ENCODE assay signal across 8 cellular contexts in genomic region chr5:107669543-107670027, GRCh38. TPM values are rescaled to one million over a fixed set of nuclear protein-coding genes. Genes with fewer than 3 reads are reported as not detected.
DNase-seq lines count a peak whose midpoint lies in the region; ATAC-seq and TF ChIP-seq lines count a peak whose summit lies in the region.

No MANE protein-coding gene starts in this region.

- H3K27me3 Mint-ChIP-seq in effector memory CD8-positive, alpha-beta T cell = peaks cover 43 to 67% of the 10 kb centered on the region in 2 donors

- H3K36me3 ChIP-seq in mesendoderm (ENCODE audit: control insufficient read depth, insufficient read depth, low read length) (no peaks in the 10 kb centered on the region), upper lobe of left lung (no peaks in the 10 kb centered on the region)

- H3K4me1 Mint-ChIP-seq in effector memory CD8-positive, alpha-beta T cell (ENCODE audit: low read depth in 2 of 2) = peaks cover 28 to 30% of the 10 kb centered on the region in 2 donors

- H3K36me3 Mint-ChIP-seq in effector memory CD8-positive, alpha-beta T cell (ENCODE audit: insufficient read depth) = peaks cover 15% of the 10 kb centered on the region

- no peak for TF ChIP-seq POLR2A in upper lobe of left lung (IDR thresholded peaks at IDR 0.05)

- H2BK120ac ChIP-seq in mesendoderm (ENCODE audit: low read depth, low read length) = no peak overlapping the region

- peak overlapping the region; percentile 46 for H3K18ac ChIP-seq in mesendoderm (ENCODE audit: low read length)

- H3K79me2 ChIP-seq in mesendoderm (ENCODE audit: control insufficient read depth, insufficient read depth, low read length) = peaks cover 30% of the 10 kb centered on the region

- H4K5ac ChIP-seq in mesendoderm (ENCODE audit: low read length) = no peak overlapping the region

- no peak for TF ChIP-seq CTCF in upper lobe of left lung (IDR thresholded peaks at IDR 0.05)

- H3K4ac ChIP-seq in mesendoderm (ENCODE audit: low read depth, low read length) = peak overlapping the region; percentile 92

- H3K27ac Mint-ChIP-seq in effector memory CD8-positive, alpha-beta T cell = no peak overlapping the region

- H3K4me2 ChIP-seq in mesendoderm (ENCODE audit: low read length) = peak overlapping the region; percentile 69

- DNase-seq in activated CD8-positive, alpha-beta memory T cell treated with anti-CD3 and anti-CD28 coated beads, Interleukin-2, amount 50 U/mL, for 48 hours = peak; percentile 57
- DNase-seq in activated CD8-positive, alpha-beta memory T cell treated with anti-CD3 and anti-CD28 coated beads for 24 hours = no peak
- DNase-seq in RPMI8226 (peak; percentile 17), mesendoderm (peak; percentile 73), upper lobe of left lung (peak; percentile 27 to 85), UCSD-AML1 (lab: John Stamatoyannopoulos, UW; ENCODE audit: unreplicated experiment) (no peak)
- DNase-seq in effector memory CD8-positive, alpha-beta T cell = no peak

- peak overlapping the region; percentile 77 to 78 for H3K4me3 Mint-ChIP-seq in effector memory CD8-positive, alpha-beta T cell

- no CpG with 5 or more reads among the region's 39 CpGs for WGBS in mesendoderm (ENCODE audit: extremely low coverage, insufficient coverage, low lambda C conversion rate)
- WGBS in upper lobe of left lung, 2 donors = 2 to 3% methylated on average over 29 to 30 of the region's 39 CpGs

- TF ChIP-seq EP300 in upper lobe of left lung (IDR thresholded peaks at IDR 0.05) = no peak

- H3K27me3 ChIP-seq in mesendoderm (ENCODE audit: insufficient read depth, low read length, poor library complexity) (no peaks in the 10 kb centered on the region), upper lobe of left lung (peaks cover 0 to 29% (median 13%) of the 10 kb centered on the region in 4 donors)

- peak overlapping the region; percentile 87 for H3K9ac ChIP-seq in mesendoderm (ENCODE audit: low read length)

- H3K4me1 ChIP-seq in mesendoderm (ENCODE audit: control insufficient read depth, low read depth, low read length) (no peaks in the 10 kb centered on the region), upper lobe of left lung (peaks cover 32 to 50% (median 37%) of the 10 kb centered on the region in 4 donors)

- H3K79me1 ChIP-seq in mesendoderm (ENCODE audit: low read length) = no peaks in the 10 kb centered on the region

- no peaks in the 10 kb centered on the region for H3K9me3 ChIP-seq in upper lobe of left lung

- H2BK15ac ChIP-seq in mesendoderm (replicated peaks; ENCODE audit: low read depth) = no peak overlapping the region

- no peak for ATAC-seq in effector memory CD8-positive, alpha-beta T cell (replicated peaks)
- ATAC-seq in upper lobe of left lung (ENCODE audit: low FRiP score in 2 of 2) (peak in 1 of 2 donors; percentile 5), GM21576 (IDR thresholded peaks at IDR 0.05; ENCODE audit: unreplicated experiment) (no peak)

- peak overlapping the region; percentile 91 for H3K56ac ChIP-seq in mesendoderm (ENCODE audit: low read length)

- H2AK5ac ChIP-seq in mesendoderm (ENCODE audit: low read length) = no peak overlapping the region

- H3K27ac ChIP-seq in mesendoderm (ENCODE audit: low read depth, low read length) = peak overlapping the region; percentile 39
- peak overlapping the region in 3 of 4 donors; percentile 60 to 82 (median 68) for H3K27ac ChIP-seq in upper lobe of left lung

- H4K8ac ChIP-seq in mesendoderm (ENCODE audit: low read depth, low read length) = no peak overlapping the region

- peak overlapping the region; percentile 53 for H2BK5ac ChIP-seq in mesendoderm (ENCODE audit: low read length)

- peak overlapping the region; percentile 63 for H3K4me3 ChIP-seq in mesendoderm (ENCODE audit: low read length)
- peak overlapping the region; percentile 0 to 67 (median 57) for H3K4me3 ChIP-seq in upper lobe of left lung

- H3K23ac ChIP-seq in mesendoderm (ENCODE audit: low read length) = no peak overlapping the region

- H3K9me3 Mint-ChIP-seq in effector memory CD8-positive, alpha-beta T cell = no peaks in the 10 kb centered on the region

RNA-seq across cellular contexts. Expression of gene EFNA5, which starts 1.2 kb away (rescaled TPM):
- 29.1 TPM for polyA plus RNA-seq in mesendoderm (2013, experiment 1 of 2)
- 27.0 TPM for polyA plus RNA-seq in mesendoderm (2013, experiment 2 of 2)
- 10 to 100 TPM in 2 of 6 donors, 1 to 10 TPM in 4; 4.1 to 41.9 (median 7.3) TPM for total RNA-seq in upper lobe of left lung

Comparison
In these comparisons a context has a peak if more than half of its experiments do, and no peak if none do; other contexts are left out.
1. DNase-seq: peak in activated CD8-positive, alpha-beta memory T cell treated with anti-CD3 and anti-CD28 coated beads, Interleukin-2, amount 50 U/mL, for 48 hours (single experiment), RPMI8226 (single experiment), mesendoderm (single experiment) and upper lobe of left lung (2 of 2); none in activated CD8-positive, alpha-beta memory T cell treated with anti-CD3 and anti-CD28 coated beads for 24 hours (single experiment), effector memory CD8-positive, alpha-beta T cell (0 of 3) and UCSD-AML1 (single experiment).